ENCODE assay signal across 17 cellular contexts in the genomic region with DNA sequence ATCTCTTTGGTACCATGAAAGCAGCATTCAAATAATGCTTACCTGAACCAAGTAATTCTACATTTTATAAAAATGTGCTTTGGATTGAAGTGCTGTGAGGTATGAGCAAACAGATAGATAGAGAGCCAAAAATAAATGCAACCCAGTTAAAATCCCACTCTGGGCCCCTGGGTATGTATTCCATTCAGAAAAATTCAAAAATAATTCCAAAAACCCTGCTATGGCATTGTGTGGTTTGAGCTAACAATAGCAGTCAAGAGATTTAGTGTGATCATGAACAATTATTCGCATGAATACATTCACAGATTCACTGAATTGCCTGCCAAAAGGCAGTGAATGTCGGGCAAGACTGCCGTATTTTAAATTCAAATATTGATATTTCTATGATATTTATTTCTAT.
"Had no signal": no experiment of that assay in that cellular context is flagged by ENCODE, and none has a peak within 500 bp of the region (broad histone marks: within the 10 kb centered on the region; RNA-seq: fewer than 3 reads in every experiment).

No MANE protein-coding gene starts in this region.

- H3K4me1 ChIP-seq: SJCRH30 had no signal

- H3K27ac ChIP-seq: SJCRH30 had no signal

- H3K36me3 ChIP-seq: SJCRH30 had no signal

- ATAC-seq: Right ventricle myocardium inferior, SK-N-SH treated with all-trans-retinoic acid at 6 μM for 48 hours had no signal

- H3K4me3 ChIP-seq: SJCRH30 had no signal

- H3K9me3 ChIP-seq: SJCRH30 had no signal

- H3K27me3 ChIP-seq: SJCRH30 had no signal

- DNase-seq: KBM-7, MV-4-11, NCI-H1105, NCI-H1417, NCI-H1436 treated with DMSO at 0.1 percent for 48 hours, NCI-H187, NCI-H2029, NCI-H2081 treated with DMSO at 0.1 percent for 48 hours, NCI-H2171, NCI-H226, NCI-H510A, NCI-H69, NCI-H774, SHP77 treated with DMSO at 0.1 percent for 48 hours, SJCRH30 had no signal
